In the genomic region with DNA sequence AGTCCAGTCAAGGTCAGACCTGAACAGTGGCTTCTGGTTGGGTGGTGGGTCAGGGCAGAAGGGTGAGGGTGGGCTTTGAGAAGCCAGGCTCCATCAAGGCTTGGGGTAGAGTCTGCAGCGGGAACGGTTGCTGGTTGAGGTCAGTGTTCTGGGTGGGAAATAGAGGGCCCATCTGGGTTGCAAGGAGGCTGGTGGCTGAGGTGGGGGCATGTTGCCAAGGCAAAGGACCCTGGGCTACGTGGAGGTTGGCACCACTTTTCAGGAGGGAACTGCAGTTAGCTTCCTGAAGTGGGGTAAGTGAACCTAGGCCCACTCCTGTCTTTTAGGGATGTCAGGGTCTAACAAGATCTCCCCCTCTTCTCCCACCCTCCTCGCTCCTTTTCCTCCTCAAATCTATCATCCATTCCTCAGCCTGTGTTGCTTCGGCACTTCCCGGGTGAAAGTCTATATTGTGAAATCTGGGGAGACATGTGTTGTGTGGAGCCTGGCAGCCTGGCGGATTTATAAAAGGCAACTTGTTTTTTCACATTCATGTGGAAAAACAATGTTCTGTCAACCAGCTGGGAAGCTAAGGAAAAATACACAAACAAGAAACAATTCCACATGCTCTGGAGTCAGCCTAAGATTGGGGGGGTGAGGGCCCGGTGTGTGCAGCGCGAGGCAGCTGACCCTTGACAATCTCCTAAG, we compare ENCODE assay signal across 16 cellular contexts. TPM values are rescaled to one million over a fixed set of nuclear protein-coding genes. Genes with fewer than 3 reads are reported as not detected.
"Had no signal": no experiment of that assay in that cellular context is flagged by ENCODE, and none has a peak within 500 bp of the region (broad histone marks: within the 10 kb centered on the region; RNA-seq: fewer than 3 reads in every experiment).

No MANE protein-coding gene starts in this region.

- H3K27me3 Mint-ChIP-seq: activated naive CD4-positive, alpha-beta T cell treated with anti-CD3 and anti-CD28 coated beads, Interleukin-2, amount 50 U/mL, for 24 hours had no signal

- H3K9me3 ChIP-seq: lower lobe of right lung had no signal

- H3K4me3 Mint-ChIP-seq: activated B cell treated with CpG ODN at 0.5 μM for 24 hours; activated naive CD4-positive, alpha-beta T cell treated with anti-CD3 and anti-CD28 coated beads, Interleukin-2, amount 50 U/mL, for 24 hours; naive thymus-derived CD8-positive, alpha-beta T cell; stimulated activated naive B cell treated with anti-CD40 and anti-IgM and Interleukin-4, amounts not matched to agents 10 μg/mL and 1 μg/mL and 100 μg/mL, for 72 hours; T-helper 17 cell had no signal

- H3K36me3 ChIP-seq: lower lobe of right lung had no signal

- H3K27ac Mint-ChIP-seq: activated B cell treated with CpG ODN at 0.5 μM for 24 hours; activated naive CD4-positive, alpha-beta T cell treated with anti-CD3 and anti-CD28 coated beads, Interleukin-2, amount 50 U/mL, for 24 hours; stimulated activated naive B cell treated with anti-CD40 and anti-IgM and Interleukin-4, amounts not matched to agents 10 μg/mL and 1 μg/mL and 100 μg/mL, for 72 hours; T-helper 17 cell had no signal

- H3K9me3 Mint-ChIP-seq: activated B cell treated with CpG ODN at 0.5 μM for 24 hours; activated naive CD4-positive, alpha-beta T cell treated with anti-CD3 and anti-CD28 coated beads, Interleukin-2, amount 50 U/mL, for 24 hours; naive thymus-derived CD8-positive, alpha-beta T cell had no signal

- H3K36me3 Mint-ChIP-seq: activated naive CD4-positive, alpha-beta T cell treated with anti-CD3 and anti-CD28 coated beads, Interleukin-2, amount 50 U/mL, for 24 hours; naive thymus-derived CD8-positive, alpha-beta T cell; stimulated activated naive B cell treated with anti-CD40 and anti-IgM and Interleukin-4, amounts not matched to agents 10 μg/mL and 1 μg/mL and 100 μg/mL, for 72 hours had no signal

- DNase-seq: activated B cell treated with CpG ODN at 0.5 μM for 24 hours; activated CD4-positive, alpha-beta T cell treated with anti-CD3 and anti-CD28 coated beads, Interleukin-2, amount 50 U/mL, for 1 hour; kidney glomerular epithelial cell; lower lobe of right lung; midbrain; naive thymus-derived CD8-positive, alpha-beta T cell; nucleus accumbens; SHP77 treated with DMSO at 0.1 percent for 48 hours; stimulated activated naive B cell treated with anti-CD40 and anti-IgM and Interleukin-4, amounts not matched to agents 10 μg/mL and 1 μg/mL and 100 μg/mL, for 72 hours; substantia nigra; T-helper 17 cell; trophoblast cell had no signal

- H3K4me1 ChIP-seq: lower lobe of right lung had no signal

- ATAC-seq: naive thymus-derived CD8-positive, alpha-beta T cell; stimulated activated naive B cell treated with anti-CD40 and anti-IgM and Interleukin-4, amounts not matched to agents 10 μg/mL and 1 μg/mL and 100 μg/mL, for 72 hours; T-helper 17 cell had no signal

- H3K27ac ChIP-seq: lower lobe of right lung had no signal

RNA-seq across cellular contexts. Expression of a gene that starts 1.5 kb away (rescaled TPM):
- total RNA-seq: chondrocyte; dermis microvascular lymphatic vessel endothelial cell; naive thymus-derived CD8-positive, alpha-beta T cell; skeletal muscle tissue; T-helper 17 cell had no signal
- polyA plus RNA-seq: naive thymus-derived CD8-positive, alpha-beta T cell had no signal

RNA-seq across cellular contexts. Expression of a gene that starts 29.5 kb away (rescaled TPM):
- total RNA-seq: activated B cell treated with CpG ODN at 0.5 μM for 24 hours; naive thymus-derived CD8-positive, alpha-beta T cell; T-helper 17 cell had no signal
- polyA plus RNA-seq: naive thymus-derived CD8-positive, alpha-beta T cell had no signal

RNA-seq across cellular contexts. Expression of a gene that starts 45.6 kb away (rescaled TPM):
- total RNA-seq: skeletal muscle tissue had no signal
